In genomic region chr22:38230108-38230825, GRCh38 we compare ENCODE assay signal across 8 cellular contexts. TPM values are rescaled to one million over a fixed set of nuclear protein-coding genes. Genes with fewer than 3 reads are reported as not detected.
DNase-seq lines count a peak whose midpoint lies in the region; ATAC-seq and TF ChIP-seq lines count a peak whose summit lies in the region.

No MANE protein-coding gene starts in this region.

- H3F3A ChIP-seq in PC-3 (ENCODE audit: low read length, unreplicated experiment) = no peaks in the 10 kb centered on the region

- peak overlapping the region; percentile 29; the same call in 1 of the 2 replicates for H3K27ac ChIP-seq in PC-3 (ENCODE audit: low read length)
- peak overlapping the region; percentile 22 to 45 for H3K27ac ChIP-seq in thoracic aorta

- no peaks in the 10 kb centered on the region for H4K20me1 ChIP-seq in PC-3 (ENCODE audit: low read length)

- intact Hi-C loops in activated CD4-positive, alpha-beta T cell treated with anti-CD3 and anti-CD28 coated beads for 36 hours (cut with DNase I, micrococcal nuclease) = loop anchor here (1.0 to 2.0 kb wide), 4 partner anchors 116 to 178 kb away; no protein-coding TSS in a partner anchor
- intact Hi-C loops in PC-3 (cut with micrococcal nuclease) = no loop called here
- intact Hi-C loops in MCF 10A (cut with micrococcal nuclease) = loop anchor here (1.0 kb wide), 1 partner anchor 130 kb away; no protein-coding TSS in a partner anchor

- peak; percentile 58 for DNase-seq in activated CD4-positive, alpha-beta T cell treated with anti-CD3 and anti-CD28 coated beads for 36 hours
- DNase-seq in activated CD4-positive, alpha-beta T cell treated with anti-CD3 and anti-CD28 coated beads for 1 hour = no peak
- DNase-seq in PC-3 = peak; percentile 26
- DNase-seq in MCF 10A (ENCODE audit: unreplicated experiment) = peak; percentile 85
- DNase-seq in kidney tubule cell (ENCODE audit: low spot score) = peak; percentile 55
- DNase-seq in thoracic aorta (ENCODE audit: low spot score) = no peak
- DNase-seq in NCI-H1417 treated with DMSO at 0.1 percent for 48 hours (lab: John Stamatoyannopoulos, UW) = no peak

- no peaks in the 10 kb centered on the region for H3K27me3 Mint-ChIP-seq in activated CD4-positive, alpha-beta T cell treated with anti-CD3 and anti-CD28 coated beads for 36 hours
- H3K27me3 Mint-ChIP-seq in MCF 10A (ENCODE audit: insufficient read depth, unreplicated experiment) = no peaks in the 10 kb centered on the region

- H3K9me3 ChIP-seq in PC-3 (ENCODE audit: low read length) (no peaks in the 10 kb centered on the region), thoracic aorta (no peaks in the 10 kb centered on the region)

- no peak overlapping the region for H3K4me2 ChIP-seq in PC-3 (ENCODE audit: low read length)

- H3K79me2 ChIP-seq in PC-3 (ENCODE audit: low read length) = no peaks in the 10 kb centered on the region

- no peaks in the 10 kb centered on the region for H3K9me3 Mint-ChIP-seq in activated CD4-positive, alpha-beta T cell treated with anti-CD3 and anti-CD28 coated beads for 36 hours (ENCODE audit: low read depth)
- no peaks in the 10 kb centered on the region for H3K9me3 Mint-ChIP-seq in MCF 10A (ENCODE audit: unreplicated experiment)

- H2AFZ ChIP-seq in PC-3 (ENCODE audit: low read length) = no peak overlapping the region

- no peak overlapping the region for H3K9ac ChIP-seq in PC-3 (ENCODE audit: low read length)

- no peak overlapping the region for H3K4me3 Mint-ChIP-seq in activated CD4-positive, alpha-beta T cell treated with anti-CD3 and anti-CD28 coated beads for 36 hours
- no peak overlapping the region for H3K4me3 Mint-ChIP-seq in MCF 10A (ENCODE audit: unreplicated experiment)

- BruUV-seq in PC-3 (replicated peaks; lab: Mats Ljungman, UMichigan) (no TSS peak), MCF 10A (replicated peaks; lab: Mats Ljungman, UMichigan) (no TSS peak)

- H3K27me3 ChIP-seq in PC-3 (ENCODE audit: low read length) (no peaks in the 10 kb centered on the region), thoracic aorta (replicated peaks; ENCODE audit: insufficient read depth) (no peaks in the 10 kb centered on the region)

- H3K9me2 ChIP-seq in PC-3 (replicated peaks; ENCODE audit: low read length) = no peaks in the 10 kb centered on the region

- TF ChIP-seq CTCF in PC-3 (conservative IDR thresholded peaks at IDR 0.05; ENCODE audit: low read depth, low read length) = peak; percentile 46
- TF ChIP-seq CTCF in MCF 10A (IDR thresholded peaks at IDR 0.05; ENCODE audit: unreplicated experiment) = peak; percentile 53
- peak; percentile 14 for TF ChIP-seq CTCF in thoracic aorta (IDR thresholded peaks at IDR 0.05)

- H3K27ac Mint-ChIP-seq in activated CD4-positive, alpha-beta T cell treated with anti-CD3 and anti-CD28 coated beads for 36 hours = no peak overlapping the region
- H3K27ac Mint-ChIP-seq in MCF 10A (ENCODE audit: low read depth, unreplicated experiment) = peak overlapping the region; percentile 83

- H3K4me1 ChIP-seq in PC-3 (ENCODE audit: insufficient read depth, low read length) = peaks cover 27% of the 10 kb centered on the region
- H3K4me1 ChIP-seq in thoracic aorta (ENCODE audit: control insufficient read depth in 1 of 2, low read depth in 2 of 2) = peaks cover 5 to 21% of the 10 kb centered on the region in 2 donors

- H3K4me3 ChIP-seq in PC-3 (ENCODE audit: low read length) (no peak overlapping the region), thoracic aorta (no peak overlapping the region)

- CTCF ChIA-PET in activated CD4-positive, alpha-beta T cell treated with anti-CD3 and anti-CD28 coated beads for 36 hours (lab: Charles Lee) = interaction anchor here (0.5 to 3.1 kb wide), 9 partner anchors 20 to 773 kb away, joined by 3 to 9 read pairs (median 3); no protein-coding TSS in a partner anchor
- CTCF ChIA-PET in PC-3 (lab: Charles Lee) = interaction anchor here (0.6 kb wide), 1 partner anchor 116 kb away, joined by 3 read pairs; no protein-coding TSS in a partner anchor
- CTCF ChIA-PET in MCF 10A (lab: Yijun Ruan, JAX) = interaction anchor here (0.5 to 4.2 kb wide), 18 partner anchors 10 to 341 kb away, joined by 3 to 29 read pairs (median 3); no protein-coding TSS in a partner anchor

- peak; percentile 69 for ATAC-seq in activated CD4-positive, alpha-beta T cell treated with anti-CD3 and anti-CD28 coated beads for 36 hours
- no peak for ATAC-seq in PC-3
- ATAC-seq in thoracic aorta (ENCODE audit: insufficient number of reproducible peaks, low FRiP score, low read depth) = no peak
- ATAC-seq in HG03342 (IDR thresholded peaks at IDR 0.05; ENCODE audit: unreplicated experiment) = no peak

- H3K36me3 ChIP-seq in PC-3 (ENCODE audit: low read depth, low read length) = peaks cover 16% of the 10 kb centered on the region
- H3K36me3 ChIP-seq in thoracic aorta = peaks cover 46% of the 10 kb centered on the region

- no peaks in the 10 kb centered on the region for H3K4me1 Mint-ChIP-seq in activated CD4-positive, alpha-beta T cell treated with anti-CD3 and anti-CD28 coated beads for 36 hours
- H3K4me1 Mint-ChIP-seq in MCF 10A (ENCODE audit: insufficient read depth, unreplicated experiment) = peaks cover 24% of the 10 kb centered on the region

- peaks cover 4% of the 10 kb centered on the region for H3K36me3 Mint-ChIP-seq in activated CD4-positive, alpha-beta T cell treated with anti-CD3 and anti-CD28 coated beads for 36 hours (ENCODE audit: low read depth)
- peaks cover 20% of the 10 kb centered on the region for H3K36me3 Mint-ChIP-seq in MCF 10A (ENCODE audit: insufficient read depth, unreplicated experiment)

- POLR2A ChIA-PET in activated CD4-positive, alpha-beta T cell treated with anti-CD3 and anti-CD28 coated beads for 36 hours (lab: Charles Lee) = no interaction called here
- POLR2A ChIA-PET in PC-3 (lab: Charles Lee; ENCODE audit: unreplicated experiment) = no interaction called here
- POLR2A ChIA-PET in MCF 10A (lab: Yijun Ruan, JAX) = interaction anchor here (1.0 to 4.2 kb wide), 7 partner anchors 10 to 196 kb away, joined by 3 to 51 read pairs (median 9); partner anchors contain the start of genes MAFF, PICK1 and PLA2G6

RNA-seq across cellular contexts. Expression of gene MAFF, which starts 28.5 kb away (rescaled TPM):
- total RNA-seq in activated CD4-positive, alpha-beta T cell treated with anti-CD3 and anti-CD28 coated beads for 36 hours = 1 to 10 TPM; 8.3 to 9.4 TPM
- total RNA-seq in PC-3 (2014; rRNA removed) (72.6 and 112 TPM in 2 replicates), MCF 10A (2022) (54.7 and 71.4 TPM in 2 replicates), thoracic aorta (100 to 1,000 TPM in 1 of 2 donors, 10 to 100 TPM in 1; 97.6 to 111 TPM)

RNA-seq across cellular contexts. Expression of gene TMEM184B, which starts 42.5 kb away (rescaled TPM):
- total RNA-seq in activated CD4-positive, alpha-beta T cell treated with anti-CD3 and anti-CD28 coated beads for 36 hours = 10 to 100 TPM; 16.0 to 19.8 TPM
- total RNA-seq in PC-3 (2014; rRNA removed) (37.5 and 43.8 TPM in 2 replicates), MCF 10A (2022) (58.7 and 69.1 TPM in 2 replicates), thoracic aorta (100 to 1,000 TPM; 134 to 254 TPM)

RNA-seq across cellular contexts. Expression of gene PLA2G6, which starts 48.6 kb away (rescaled TPM):
- total RNA-seq in activated CD4-positive, alpha-beta T cell treated with anti-CD3 and anti-CD28 coated beads for 36 hours = 10 to 100 TPM; 54.0 to 57.3 TPM
- 6.0 and 6.3 TPM in 2 replicates for total RNA-seq in PC-3 (2014; rRNA removed)
- 37.5 and 40.3 TPM in 2 replicates for total RNA-seq in MCF 10A (2022)
- total RNA-seq in thoracic aorta = 10 to 100 TPM; 27.4 to 50.4 TPM

Comparison
In these comparisons a context has a peak if more than half of its experiments do, and no peak if none do; other contexts are left out.
1. DNase-seq: peak in activated CD4-positive, alpha-beta T cell treated with anti-CD3 and anti-CD28 coated beads for 36 hours (single experiment), PC-3 (single experiment), MCF 10A (single experiment) and kidney tubule cell (single experiment); none in activated CD4-positive, alpha-beta T cell treated with anti-CD3 and anti-CD28 coated beads for 1 hour (single experiment), thoracic aorta (single experiment) and NCI-H1417 treated with DMSO at 0.1 percent for 48 hours (single experiment).
2. Peak in every context shown above with its lines, with median percentiles within 50 percentile points of each other: CTCF ChIP-seq.